In genomic region chr1:161045749-161046573, GRCh38 we compare ENCODE assay signal across 1 cellular context.
TF ChIP-seq lines count a peak whose summit lies in the region.

Gene USF1, minus strand, starts transcription at chr1:161045977. Its CDS starts 2,702 bp downstream, at chr1:161043275.

TF ChIP-seq in HepG2, 621 proteins besides CTCF, POLR2A, EP300 and RAD21 (continued from another document and continues in another):
- TF ChIP-seq CENPX (CRISPR knock-in tag; IDR thresholded peaks at IDR 0.05) (no peak), IRF2 (CRISPR knock-in tag; IDR thresholded peaks at IDR 0.05) (0 out of 2 replicates have a peak, but pooled peaks have one; percentile 24), SRSF9 (IDR thresholded peaks at IDR 0.05; ENCODE audit: borderline replicate concordance, insufficient read depth, low read depth, low read length, poor library complexity, severe bottlenecking) (no peak), ZXDC (CRISPR knock-in tag; IDR thresholded peaks at IDR 0.05) (no peak), ZNF883 (CRISPR knock-in tag; IDR thresholded peaks at IDR 0.05; ENCODE audit: not compliant biosample characterization) (no peak), ZBED4 (CRISPR knock-in tag; IDR thresholded peaks at IDR 0.05; ENCODE audit: borderline replicate concordance) (no peak), ZNF619 (CRISPR knock-in tag; IDR thresholded peaks at IDR 0.05) (no peak; the same call in 1 of the 2 replicates), MXD1 (CRISPR knock-in tag; IDR thresholded peaks at IDR 0.05) (no peak; the same call in none of the 2 replicates), SNAI1 (CRISPR knock-in tag; IDR thresholded peaks at IDR 0.05; ENCODE audit: borderline replicate concordance) (peak; percentile 74; the same call in 1 of the 2 replicates), SALL1 (CRISPR knock-in tag; IDR thresholded peaks at IDR 0.05) (no peak; the same call in 1 of the 2 replicates), ZFP90 (CRISPR knock-in tag; IDR thresholded peaks at IDR 0.05; ENCODE audit: borderline replicate concordance) (no peak), DNMT3B (CRISPR knock-in tag; conservative IDR thresholded peaks at IDR 0.05) (no peak), ZFP82 (CRISPR knock-in tag; IDR thresholded peaks at IDR 0.05; ENCODE audit: borderline replicate concordance) (peak; percentile 50; the same call in 1 of the 2 replicates), HMGXB4 (CRISPR knock-in tag; IDR thresholded peaks at IDR 0.05; ENCODE audit: borderline replicate concordance in 1 of 2, low read depth in 1 of 2) (peak; percentile 55 to 58; a peak in 3 of 4 replicates), HOXD1 (CRISPR knock-in tag; IDR thresholded peaks at IDR 0.05) (peak; percentile 29; the same call in 1 of the 2 replicates), ZNF318 (CRISPR knock-in tag; IDR thresholded peaks at IDR 0.05) (no peak), MED8 (CRISPR knock-in tag; IDR thresholded peaks at IDR 0.05; ENCODE audit: insufficient replicate concordance) (peak; percentile 47), EHMT2 (IDR thresholded peaks at IDR 0.05; ENCODE audit: borderline replicate concordance, low read depth, low read length) (peak; percentile 99), STAT5B (CRISPR knock-in tag; IDR thresholded peaks at IDR 0.05) (no peak), WIZ (CRISPR knock-in tag; IDR thresholded peaks at IDR 0.05) (no peak; the same call in 1 of the 2 replicates), NR2C2 (CRISPR knock-in tag; IDR thresholded peaks at IDR 0.05; ENCODE audit: borderline replicate concordance) (peak; percentile 35; the same call in 1 of the 2 replicates), RNF2 (conservative IDR thresholded peaks at IDR 0.05; ENCODE audit: low read depth) (no peak), ZNF317 (CRISPR knock-in tag; IDR thresholded peaks at IDR 0.05) (peak; percentile 77; the same call in 1 of the 2 replicates), ZNF562 (CRISPR knock-in tag; IDR thresholded peaks at IDR 0.05; ENCODE audit: borderline replicate concordance) (no peak), SMC3 (IDR thresholded peaks at IDR 0.05; ENCODE audit: low read length) (no peak)
- TF ChIP-seq, protein P1, sequence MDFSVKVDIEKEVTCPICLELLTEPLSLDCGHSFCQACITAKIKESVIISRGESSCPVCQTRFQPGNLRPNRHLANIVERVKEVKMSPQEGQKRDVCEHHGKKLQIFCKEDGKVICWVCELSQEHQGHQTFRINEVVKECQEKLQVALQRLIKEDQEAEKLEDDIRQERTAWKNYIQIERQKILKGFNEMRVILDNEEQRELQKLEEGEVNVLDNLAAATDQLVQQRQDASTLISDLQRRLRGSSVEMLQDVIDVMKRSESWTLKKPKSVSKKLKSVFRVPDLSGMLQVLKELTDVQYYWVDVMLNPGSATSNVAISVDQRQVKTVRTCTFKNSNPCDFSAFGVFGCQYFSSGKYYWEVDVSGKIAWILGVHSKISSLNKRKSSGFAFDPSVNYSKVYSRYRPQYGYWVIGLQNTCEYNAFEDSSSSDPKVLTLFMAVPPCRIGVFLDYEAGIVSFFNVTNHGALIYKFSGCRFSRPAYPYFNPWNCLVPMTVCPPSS (IDR thresholded peaks at IDR 0.05): no peak
- TF ChIP-seq, protein P2, sequence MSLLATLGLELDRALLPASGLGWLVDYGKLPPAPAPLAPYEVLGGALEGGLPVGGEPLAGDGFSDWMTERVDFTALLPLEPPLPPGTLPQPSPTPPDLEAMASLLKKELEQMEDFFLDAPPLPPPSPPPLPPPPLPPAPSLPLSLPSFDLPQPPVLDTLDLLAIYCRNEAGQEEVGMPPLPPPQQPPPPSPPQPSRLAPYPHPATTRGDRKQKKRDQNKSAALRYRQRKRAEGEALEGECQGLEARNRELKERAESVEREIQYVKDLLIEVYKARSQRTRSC (CRISPR knock-in tag; IDR thresholded peaks at IDR 0.05; ENCODE audit: low read depth): peak; percentile 84; the same call in 1 of the 2 replicates
- TF ChIP-seq, protein P3, sequence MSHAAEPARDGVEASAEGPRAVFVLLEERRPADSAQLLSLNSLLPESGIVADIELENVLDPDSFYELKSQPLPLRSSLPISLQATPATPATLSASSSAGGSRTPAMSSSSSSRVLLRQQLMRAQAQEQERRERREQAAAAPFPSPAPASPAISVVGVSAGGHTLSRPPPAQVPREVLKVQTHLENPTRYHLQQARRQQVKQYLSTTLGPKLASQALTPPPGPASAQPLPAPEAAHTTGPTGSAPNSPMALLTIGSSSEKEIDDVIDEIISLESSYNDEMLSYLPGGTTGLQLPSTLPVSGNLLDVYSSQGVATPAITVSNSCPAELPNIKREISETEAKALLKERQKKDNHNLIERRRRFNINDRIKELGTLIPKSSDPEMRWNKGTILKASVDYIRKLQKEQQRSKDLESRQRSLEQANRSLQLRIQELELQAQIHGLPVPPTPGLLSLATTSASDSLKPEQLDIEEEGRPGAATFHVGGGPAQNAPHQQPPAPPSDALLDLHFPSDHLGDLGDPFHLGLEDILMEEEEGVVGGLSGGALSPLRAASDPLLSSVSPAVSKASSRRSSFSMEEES (CRISPR knock-in tag; IDR thresholded peaks at IDR 0.05): no peak
- TF ChIP-seq, protein P4, sequence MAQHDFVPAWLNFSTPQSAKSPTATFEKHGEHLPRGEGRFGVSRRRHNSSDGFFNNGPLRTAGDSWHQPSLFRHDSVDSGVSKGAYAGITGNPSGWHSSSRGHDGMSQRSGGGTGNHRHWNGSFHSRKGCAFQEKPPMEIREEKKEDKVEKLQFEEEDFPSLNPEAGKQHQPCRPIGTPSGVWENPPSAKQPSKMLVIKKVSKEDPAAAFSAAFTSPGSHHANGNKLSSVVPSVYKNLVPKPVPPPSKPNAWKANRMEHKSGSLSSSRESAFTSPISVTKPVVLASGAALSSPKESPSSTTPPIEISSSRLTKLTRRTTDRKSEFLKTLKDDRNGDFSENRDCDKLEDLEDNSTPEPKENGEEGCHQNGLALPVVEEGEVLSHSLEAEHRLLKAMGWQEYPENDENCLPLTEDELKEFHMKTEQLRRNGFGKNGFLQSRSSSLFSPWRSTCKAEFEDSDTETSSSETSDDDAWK (CRISPR knock-in tag; IDR thresholded peaks at IDR 0.05): no peak
- TF ChIP-seq, protein P5, sequence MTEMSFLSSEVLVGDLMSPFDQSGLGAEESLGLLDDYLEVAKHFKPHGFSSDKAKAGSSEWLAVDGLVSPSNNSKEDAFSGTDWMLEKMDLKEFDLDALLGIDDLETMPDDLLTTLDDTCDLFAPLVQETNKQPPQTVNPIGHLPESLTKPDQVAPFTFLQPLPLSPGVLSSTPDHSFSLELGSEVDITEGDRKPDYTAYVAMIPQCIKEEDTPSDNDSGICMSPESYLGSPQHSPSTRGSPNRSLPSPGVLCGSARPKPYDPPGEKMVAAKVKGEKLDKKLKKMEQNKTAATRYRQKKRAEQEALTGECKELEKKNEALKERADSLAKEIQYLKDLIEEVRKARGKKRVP (CRISPR knock-in tag; IDR thresholded peaks at IDR 0.05): no peak
